ENCODE assay signal across 17 cellular contexts in the genomic region with DNA sequence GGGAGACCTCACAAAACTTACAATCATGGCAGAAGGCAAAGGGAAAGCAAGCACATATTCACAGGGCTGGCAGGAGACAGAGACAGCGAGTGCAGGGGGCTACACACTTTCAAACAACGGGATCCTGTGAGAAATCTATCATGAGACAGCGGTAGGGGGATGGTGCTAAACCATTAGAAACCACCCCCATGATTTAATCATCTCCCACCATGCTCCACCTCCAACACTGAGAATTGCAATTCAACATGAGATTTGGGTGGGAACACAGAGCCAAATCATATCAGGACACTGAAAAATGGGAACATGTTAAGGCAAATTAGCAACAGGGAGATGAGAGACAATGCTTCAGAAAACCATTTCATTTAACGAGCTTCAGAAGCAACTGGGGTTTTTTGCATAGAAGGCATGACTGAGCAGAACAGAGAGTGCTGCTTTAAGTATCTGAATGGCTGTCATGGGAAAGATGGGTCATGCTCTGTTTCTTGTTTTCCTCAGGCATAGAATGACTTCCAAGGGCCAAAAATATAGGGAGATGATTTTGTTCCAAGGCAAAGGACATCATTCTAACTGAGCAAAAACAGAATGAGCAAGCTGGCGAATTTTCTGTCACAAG.
"Had no signal": no experiment of that assay in that cellular context is flagged by ENCODE, and none has a peak within 500 bp of the region (broad histone marks: within the 10 kb centered on the region; RNA-seq: fewer than 3 reads in every experiment).

No MANE protein-coding gene starts in this region.

- H3K4me1 ChIP-seq: foreskin keratinocyte, sigmoid colon, upper lobe of right lung had no signal

- H3K9me3 ChIP-seq: mucosa of descending colon, sigmoid colon, upper lobe of right lung had no signal

- H3K4me3 ChIP-seq: mucosa of descending colon, sigmoid colon, upper lobe of right lung had no signal

- H3K27ac ChIP-seq: foreskin keratinocyte, sigmoid colon, upper lobe of right lung, VCaP had no signal

- DNase-seq: activated CD4-positive, alpha-beta memory T cell treated with anti-CD3 and anti-CD28 coated beads, Interleukin-2, amount 10 ng/mL, durations not matched to agents 7 days and 5 days; activated CD4-positive, alpha-beta T cell treated with anti-CD3 and anti-CD28 coated beads for 36 hours; activated CD8-positive, alpha-beta memory T cell treated with anti-CD3 and anti-CD28 coated beads, Interleukin-2, amount 50 U/mL, for 4 hours; activated gamma-delta T cell treated with Interleukin-2 at 50 U/mL for 16 hours; activated naive CD8-positive, alpha-beta T cell treated with anti-CD3 and anti-CD28 coated beads for 36 hours; activated T-cell treated with anti-CD3 and anti-CD28 coated beads, Interleukin-2, amount 50 U/mL, for 72 hours; anterior cingulate cortex; foreskin keratinocyte; head of caudate nucleus; left colon; mucosa of descending colon; sigmoid colon; stimulated activated CD4-positive, alpha-beta T cell treated with anti-CD3 and anti-CD28 coated beads, Interleukin-12 subunit alpha, Interleukin-12 subunit beta, amount 100 ng/mL, for 4 hours; stimulated activated CD4-positive, alpha-beta T cell treated with anti-CD3 and anti-CD28 coated beads, Interleukin-2, amount 100 ng/mL, for 48 hours; upper lobe of right lung had no signal

- ATAC-seq: activated CD4-positive, alpha-beta T cell treated with anti-CD3 and anti-CD28 coated beads for 36 hours; activated T-cell treated with anti-CD3 and anti-CD28 coated beads, Interleukin-2, amount 50 U/mL, for 72 hours; foreskin keratinocyte; left colon; mucosa of descending colon; natural killer cell treated with Interleukin-12 subunit alpha and Interleukin-12 subunit beta and Interleukin-15 and Interleukin-18, amount 100 ng/mL, for 72 hours; upper lobe of right lung had no signal

- H3K36me3 ChIP-seq: sigmoid colon, upper lobe of right lung had no signal

- H3K27me3 ChIP-seq: foreskin keratinocyte, sigmoid colon, upper lobe of right lung had no signal
